Comparison of ENCODE assay signal across 15 cellular contexts in the genomic region with DNA sequence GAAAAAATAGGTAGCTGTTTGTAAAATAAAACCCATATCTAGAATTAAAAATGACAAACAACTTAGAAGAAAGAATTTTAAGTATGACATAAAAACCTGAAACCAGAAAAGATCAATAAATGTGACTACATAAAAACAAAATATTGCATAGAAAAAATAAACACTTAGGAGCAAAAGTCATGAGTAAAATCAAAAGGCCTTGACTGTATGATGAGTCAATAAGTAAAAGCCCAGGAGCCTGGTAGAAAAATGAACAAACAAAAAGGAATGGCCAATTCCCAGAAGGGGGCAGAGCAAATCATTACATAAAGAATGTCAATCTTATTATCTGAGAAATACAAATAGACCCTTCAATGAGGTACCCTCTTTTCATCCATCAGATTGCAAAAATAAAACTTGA.
"Had no signal": no experiment of that assay in that cellular context is flagged by ENCODE, and none has a peak within 500 bp of the region (broad histone marks: within the 10 kb centered on the region; RNA-seq: fewer than 3 reads in every experiment).

No MANE protein-coding gene starts in this region.

- H3K27me3 ChIP-seq: neutrophil, upper lobe of right lung had no signal

- H3K27ac ChIP-seq: lower lobe of right lung, neutrophil, parathyroid adenoma, upper lobe of right lung had no signal

- H3K36me3 Mint-ChIP-seq: natural killer cell; stimulated activated naive B cell treated with anti-CD40 and anti-IgM and Interleukin-4, amounts not matched to agents 10 μg/mL and 1 μg/mL and 100 μg/mL, for 72 hours had no signal

- H2AFZ ChIP-seq: parathyroid adenoma had no signal

- DNase-seq: activated effector memory CD4-positive, alpha-beta T cell treated with anti-CD3 and anti-CD28 coated beads, Interleukin-2, amount 50 U/mL, for 16 hours; activated naive CD4-positive, alpha-beta T cell treated with anti-CD3 and anti-CD28 coated beads, Interleukin-2, amount 50 U/mL, for 16 hours; activated T-cell treated with anti-CD3 and anti-CD28 coated beads, Interleukin-2, amount 50 U/mL, for 72 hours; cerebellar nuclear complex; effector CD4-positive, alpha-beta T cell; islet precursor cell; left colon; lower lobe of right lung; natural killer cell; stimulated activated naive B cell treated with anti-CD40 and anti-IgM and Interleukin-4, amounts not matched to agents 10 μg/mL and 1 μg/mL and 100 μg/mL, for 72 hours; T1000; upper lobe of right lung had no signal

- H3K79me2 ChIP-seq: parathyroid adenoma had no signal

- H3K27ac Mint-ChIP-seq: activated T-cell treated with anti-CD3 and anti-CD28 coated beads, Interleukin-2, amount 50 U/mL, for 72 hours; natural killer cell; stimulated activated naive B cell treated with anti-CD40 and anti-IgM and Interleukin-4, amounts not matched to agents 10 μg/mL and 1 μg/mL and 100 μg/mL, for 72 hours had no signal

- H3K4me3 Mint-ChIP-seq: activated T-cell treated with anti-CD3 and anti-CD28 coated beads, Interleukin-2, amount 50 U/mL, for 72 hours; natural killer cell; stimulated activated naive B cell treated with anti-CD40 and anti-IgM and Interleukin-4, amounts not matched to agents 10 μg/mL and 1 μg/mL and 100 μg/mL, for 72 hours had no signal

- H3K9me3 ChIP-seq: lower lobe of right lung, neutrophil, upper lobe of right lung had no signal

- ATAC-seq: activated CD4-positive, CD25-positive, alpha-beta regulatory T cell treated with anti-CD3 and anti-CD28 coated beads, Interleukin-2, amount 50 U/mL, for 24 hours; activated T-cell treated with anti-CD3 and anti-CD28 coated beads, Interleukin-2, amount 50 U/mL, for 72 hours; left colon; lower lobe of right lung; natural killer cell; stimulated activated naive B cell treated with anti-CD40 and anti-IgM and Interleukin-4, amounts not matched to agents 10 μg/mL and 1 μg/mL and 100 μg/mL, for 72 hours; upper lobe of right lung had no signal

- H3K4me1 ChIP-seq: upper lobe of right lung had no signal

- H3K36me3 ChIP-seq: lower lobe of right lung, neutrophil, upper lobe of right lung had no signal

- H3K9ac ChIP-seq: parathyroid adenoma had no signal

- H3K4me3 ChIP-seq: lower lobe of right lung, upper lobe of right lung had no signal
